Comparison of ENCODE assay signal across 18 cellular contexts in the genomic region with DNA sequence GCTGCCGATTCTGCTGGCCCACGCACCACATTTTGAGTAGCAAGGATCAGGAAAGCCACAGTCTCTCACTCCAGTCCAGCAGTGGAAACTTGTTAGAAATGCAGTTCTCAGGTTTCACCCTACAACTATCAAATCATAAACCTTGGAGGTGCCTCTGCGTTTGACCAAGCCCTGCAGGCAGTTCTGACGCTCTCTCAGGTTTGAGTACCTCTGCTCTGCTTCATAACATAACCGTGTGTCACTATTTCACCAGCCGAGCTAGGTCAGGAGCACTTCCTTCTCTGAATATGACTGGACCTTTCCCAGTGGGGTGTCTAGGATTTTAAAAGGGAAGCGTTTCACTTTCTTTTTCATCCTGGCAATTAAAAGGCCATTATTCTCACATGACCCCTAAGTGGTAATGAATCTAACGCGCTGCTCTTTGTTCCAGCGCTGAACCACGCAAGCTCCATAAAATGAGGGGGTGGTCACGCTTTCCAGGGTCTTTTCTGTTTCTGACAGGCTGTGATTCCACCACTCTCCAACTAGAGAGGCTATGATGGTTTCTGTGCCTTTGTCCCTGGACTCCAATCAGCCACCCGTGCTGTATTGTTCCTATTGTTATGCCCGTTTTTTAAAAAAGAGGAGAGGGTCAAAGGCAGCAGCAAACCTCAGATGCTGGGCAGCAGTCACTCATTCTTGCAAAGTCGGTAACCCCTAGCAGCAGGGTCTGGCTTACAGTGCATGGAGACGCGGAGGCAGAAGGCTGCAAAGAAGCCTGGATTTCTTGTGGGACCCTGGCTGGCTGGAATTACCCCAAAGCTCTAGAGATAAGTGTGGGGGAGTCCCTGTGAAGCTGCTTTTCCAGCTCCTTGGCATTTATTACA.
DNase-seq lines count a peak whose midpoint lies in the region; ATAC-seq and TF ChIP-seq lines count a peak whose summit lies in the region.
"Had no signal": no experiment of that assay in that cellular context is flagged by ENCODE, and none has a peak within 500 bp of the region (broad histone marks: within the 10 kb centered on the region; RNA-seq: fewer than 3 reads in every experiment).

No MANE protein-coding gene starts in this region.

- H3K9me3 ChIP-seq in Panc1 (ENCODE audit: control insufficient read depth, insufficient read depth, low read depth, low read length) = no peaks in the 10 kb centered on the region
- H3K9me3 ChIP-seq: Peyer's patch, thoracic aorta had no signal

- intact Hi-C loops in Panc1 (cut with micrococcal nuclease; ENCODE audit: unreplicated experiment) = no loop called here

- ATAC-seq in Panc1 = 0 out of 2 replicates have a peak, but pooled peaks have one; percentile 42
- ATAC-seq in activated naive CD8-positive, alpha-beta T cell treated with anti-CD3 and anti-CD28 coated beads, Interleukin-2, amount 50 U/mL, for 24 hours = no peak
- ATAC-seq: activated T-helper 17 cell treated with anti-CD3 and anti-CD28 coated beads, Interleukin-2, amount 50 U/mL, for 72 hours had no signal

- H3K27ac Mint-ChIP-seq in immature natural killer cell = no peak overlapping the region
- H3K27ac Mint-ChIP-seq in activated naive CD8-positive, alpha-beta T cell treated with anti-CD3 and anti-CD28 coated beads, Interleukin-2, amount 50 U/mL, for 24 hours = no peak overlapping the region
- H3K27ac Mint-ChIP-seq: activated CD4-positive, alpha-beta T cell treated with anti-CD3 and anti-CD28 coated beads, Interleukin-2, amount 10 ng/mL, durations not matched to agents 7 days and 5 days; activated T-helper 17 cell treated with anti-CD3 and anti-CD28 coated beads, Interleukin-2, amount 50 U/mL, for 72 hours; T-helper 1 cell treated with Interleukin-12 subunit alpha and Interleukin-12 subunit beta and Interleukin-4 antibody, amounts not matched to agents 30 μg/mL and 1 μg/mL, for 36 hours had no signal

- no peaks in the 10 kb centered on the region for H3K4me1 Mint-ChIP-seq in immature natural killer cell
- H3K4me1 Mint-ChIP-seq in activated naive CD8-positive, alpha-beta T cell treated with anti-CD3 and anti-CD28 coated beads, Interleukin-2, amount 50 U/mL, for 24 hours = no peaks in the 10 kb centered on the region
- H3K4me1 Mint-ChIP-seq: activated CD4-positive, alpha-beta T cell treated with anti-CD3 and anti-CD28 coated beads, Interleukin-2, amount 10 ng/mL, durations not matched to agents 7 days and 5 days; activated T-helper 17 cell treated with anti-CD3 and anti-CD28 coated beads, Interleukin-2, amount 50 U/mL, for 72 hours had no signal

- H3K27ac ChIP-seq in Panc1 (ENCODE audit: low read length) = no peak overlapping the region
- H3K27ac ChIP-seq: Peyer's patch, thoracic aorta had no signal

- H3K27me3 ChIP-seq in Panc1 (ENCODE audit: control insufficient read depth, insufficient read depth, low read length) = no peaks in the 10 kb centered on the region
- H3K27me3 ChIP-seq: Peyer's patch had no signal

- in situ Hi-C loops in Panc1 (cut with HindIII; ENCODE audit: low pct_unique_long_range_greater_than_20kb, low sequenced_read_pairs) = no loop called here

- no peak for TF ChIP-seq CTCF in Panc1 (IDR thresholded peaks at IDR 0.05)

- no TSS peak for BruUV-seq in Panc1 (replicated peaks; lab: Mats Ljungman, UMichigan)

- H3K36me3 ChIP-seq in Panc1 (ENCODE audit: control insufficient read depth, insufficient read depth, low read length) = no peaks in the 10 kb centered on the region
- H3K36me3 ChIP-seq: Peyer's patch, thoracic aorta had no signal

- H3K9me3 Mint-ChIP-seq in immature natural killer cell = peaks cover 7 to 39% (median 18%) of the 10 kb centered on the region in 6 donors
- peaks cover 24% of the 10 kb centered on the region for H3K9me3 Mint-ChIP-seq in activated naive CD8-positive, alpha-beta T cell treated with anti-CD3 and anti-CD28 coated beads, Interleukin-2, amount 50 U/mL, for 24 hours

- CTCF ChIA-PET in Panc1 (lab: Charles Lee) = no interaction called here

- H3K4me3 Mint-ChIP-seq in immature natural killer cell = no peak overlapping the region
- no peak overlapping the region for H3K4me3 Mint-ChIP-seq in activated naive CD8-positive, alpha-beta T cell treated with anti-CD3 and anti-CD28 coated beads, Interleukin-2, amount 50 U/mL, for 24 hours
- H3K4me3 Mint-ChIP-seq: activated CD4-positive, alpha-beta T cell treated with anti-CD3 and anti-CD28 coated beads, Interleukin-2, amount 10 ng/mL, durations not matched to agents 7 days and 5 days; activated T-helper 17 cell treated with anti-CD3 and anti-CD28 coated beads, Interleukin-2, amount 50 U/mL, for 72 hours; T-helper 1 cell treated with Interleukin-12 subunit alpha and Interleukin-12 subunit beta and Interleukin-4 antibody, amounts not matched to agents 30 μg/mL and 1 μg/mL, for 36 hours had no signal

- H3K36me3 Mint-ChIP-seq in immature natural killer cell = peaks cover 0 to 4% (median 4%) of the 10 kb centered on the region in 3 donors
- H3K36me3 Mint-ChIP-seq in activated naive CD8-positive, alpha-beta T cell treated with anti-CD3 and anti-CD28 coated beads, Interleukin-2, amount 50 U/mL, for 24 hours (ENCODE audit: low read depth) = no peaks in the 10 kb centered on the region

- POLR2A ChIA-PET in Panc1 (lab: Charles Lee) = no interaction called here

- H3K27me3 Mint-ChIP-seq in immature natural killer cell (ENCODE audit: low read depth in 3 of 3) = no peaks in the 10 kb centered on the region
- no peaks in the 10 kb centered on the region for H3K27me3 Mint-ChIP-seq in activated naive CD8-positive, alpha-beta T cell treated with anti-CD3 and anti-CD28 coated beads, Interleukin-2, amount 50 U/mL, for 24 hours
- H3K27me3 Mint-ChIP-seq: activated CD4-positive, alpha-beta T cell treated with anti-CD3 and anti-CD28 coated beads, Interleukin-2, amount 10 ng/mL, durations not matched to agents 7 days and 5 days; activated T-helper 17 cell treated with anti-CD3 and anti-CD28 coated beads, Interleukin-2, amount 50 U/mL, for 72 hours had no signal

- DNase-seq in NCI-H146 (lab: John Stamatoyannopoulos, UW) (peak; percentile 13), NCI-H146 treated with DMSO at 0.1 percent for 48 hours (lab: John Stamatoyannopoulos, UW; ENCODE audit: unreplicated experiment) (no peak), Panc1 (ENCODE audit: low read depth, low spot score) (no peak), foreskin melanocyte (peak; percentile 13), renal cortical epithelial cell (ENCODE audit: low read depth) (peak; percentile 31), immature natural killer cell (no peak)
- DNase-seq in activated CD8-positive, alpha-beta memory T cell treated with anti-CD3 and anti-CD28 coated beads, Interleukin-2, amount 50 U/mL, for 4 hours = no peak
- no peak for DNase-seq in activated naive CD8-positive, alpha-beta T cell treated with anti-CD3 and anti-CD28 coated beads, Interleukin-2, amount 50 U/mL, for 24 hours
- DNase-seq: activated CD4-positive, alpha-beta T cell treated with anti-CD3 and anti-CD28 coated beads, Interleukin-2, amount 10 ng/mL, durations not matched to agents 7 days and 5 days; anterior cingulate cortex; effector CD8-positive, alpha-beta T cell; midbrain; posterior cingulate gyrus; stimulated activated CD4-positive, alpha-beta T cell treated with anti-CD3 and anti-CD28 coated beads, Interleukin-15, amount 100 ng/mL, for 24 hours had no signal

- H3K4me3 ChIP-seq in Panc1 (ENCODE audit: low read depth in 2 of 2, low read length in 2 of 2) = no peak overlapping the region
- H3K4me3 ChIP-seq: Peyer's patch, thoracic aorta had no signal

- H3K4me1 ChIP-seq in Panc1 (ENCODE audit: control insufficient read depth, insufficient read depth, low read length) = no peaks in the 10 kb centered on the region
- H3K4me1 ChIP-seq: Peyer's patch had no signal

Comparison
In these comparisons a context has a peak if more than half of its experiments do, and no peak if none do; other contexts are left out.
1. DNase-seq: peak in NCI-H146 (single experiment), foreskin melanocyte (single experiment) and renal cortical epithelial cell (single experiment); none in NCI-H146 treated with DMSO at 0.1 percent for 48 hours (single experiment), Panc1 (single experiment), immature natural killer cell (0 of 3), activated CD8-positive, alpha-beta memory T cell treated with anti-CD3 and anti-CD28 coated beads, Interleukin-2, amount 50 U/mL, for 4 hours (single experiment) and activated naive CD8-positive, alpha-beta T cell treated with anti-CD3 and anti-CD28 coated beads, Interleukin-2, amount 50 U/mL, for 24 hours (single experiment).